Comparison of ENCODE assay signal across 8 cellular contexts in the genomic region with DNA sequence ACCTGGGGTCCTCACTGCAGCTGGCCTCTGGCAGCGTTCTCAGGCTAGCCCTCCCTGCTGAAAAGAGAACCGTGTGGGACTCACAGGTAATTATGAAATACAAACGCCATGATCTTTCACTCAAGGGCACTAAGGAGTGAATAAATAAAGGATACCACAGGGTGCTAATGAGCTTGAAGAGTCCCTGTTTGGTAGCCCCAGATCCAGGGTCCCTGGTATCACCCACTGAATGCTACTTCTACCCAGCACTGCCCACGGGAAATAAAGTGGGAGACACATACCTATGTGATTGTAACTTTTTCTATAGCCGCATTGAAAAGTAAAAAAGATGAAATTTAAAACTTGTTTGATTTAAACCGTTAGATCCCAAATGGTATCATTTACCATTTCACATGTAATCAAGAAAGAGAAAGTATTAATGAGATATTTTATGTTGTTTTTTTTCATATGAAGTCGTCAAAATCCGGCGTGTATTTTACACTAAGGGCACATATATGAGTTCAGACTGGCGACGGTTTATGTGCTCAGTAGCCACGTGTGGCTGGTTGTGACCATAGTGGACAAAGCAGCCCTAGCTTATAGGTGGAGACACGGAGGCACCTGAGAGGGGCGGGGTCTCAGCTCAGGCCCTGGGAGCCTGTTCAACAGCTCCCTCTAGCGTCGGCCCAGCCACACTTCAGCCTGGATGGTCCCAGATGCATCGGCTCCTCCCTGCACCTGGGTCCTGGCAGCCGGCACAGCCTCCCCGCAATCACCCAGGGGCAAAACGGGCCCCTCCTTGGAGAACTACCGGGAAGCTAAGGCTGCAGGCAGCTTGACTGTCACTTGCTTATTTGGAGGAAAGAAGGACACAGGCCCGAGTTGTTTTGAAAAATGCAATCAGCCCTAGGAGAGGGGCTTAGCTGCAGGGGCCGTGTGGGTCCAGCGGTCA. TPM values are rescaled to one million over a fixed set of nuclear protein-coding genes. Genes with fewer than 3 reads are reported as not detected.
DNase-seq lines count a peak whose midpoint lies in the region; ATAC-seq and TF ChIP-seq lines count a peak whose summit lies in the region.

No MANE protein-coding gene starts in this region.

- peaks cover 5% of the 10 kb centered on the region for H3K4me1 Mint-ChIP-seq in progenitor cell of endocrine pancreas (ENCODE audit: low read depth)

- no peak overlapping the region for H3K4me3 Mint-ChIP-seq in progenitor cell of endocrine pancreas (ENCODE audit: low read depth)

- peak overlapping the region; percentile 88 to 96 for H3K27ac Mint-ChIP-seq in activated naive CD4-positive, alpha-beta T cell treated with anti-CD3 and anti-CD28 coated beads, Interleukin-2, amount 50 U/mL, for 72 hours
- peak overlapping the region; percentile 41 for H3K27ac Mint-ChIP-seq in progenitor cell of endocrine pancreas

- CTCF ChIA-PET in GM10248 (lab: Yijun Ruan, JAX), result interaction anchor here (0.6 to 9.8 kb wide), 71 partner anchors 12 to 595 kb away, joined by 3 to 168 read pairs (median 5); partner anchors contain the start of genes HPCAL1, ODC1 and RRM2

- intact Hi-C loops in Right ventricle myocardium superior (cut with DNase I), result loop anchor here (2.0 to 5.0 kb wide), 2 partner anchors 107 to 264 kb away; partner anchors contain the start of gene HPCAL1
- intact Hi-C loops in uterus (cut with DNase I; ENCODE audit: low total_unique reads), result loop anchor here (10.0 kb wide), 1 partner anchor 104 kb away; the partner anchor contains the start of gene HPCAL1

- ATAC-seq in HG02571 (IDR thresholded peaks at IDR 0.05; ENCODE audit: unreplicated experiment), result peak; percentile 41
- ATAC-seq in activated naive CD4-positive, alpha-beta T cell treated with anti-CD3 and anti-CD28 coated beads, Interleukin-2, amount 50 U/mL, for 72 hours, result peak; percentile 52 to 70
- ATAC-seq in Right ventricle myocardium superior (ENCODE audit: poor library complexity), result peak; percentile 73

- peaks cover 6% of the 10 kb centered on the region for H3K27me3 Mint-ChIP-seq in progenitor cell of endocrine pancreas

- no peaks in the 10 kb centered on the region for H3K9me3 ChIP-seq in uterus

- H3K4me3 ChIP-seq in uterus, result no peak overlapping the region

- peaks cover 0 to 18% of the 10 kb centered on the region in 2 donors for H3K36me3 Mint-ChIP-seq in activated naive CD4-positive, alpha-beta T cell treated with anti-CD3 and anti-CD28 coated beads, Interleukin-2, amount 50 U/mL, for 72 hours
- H3K36me3 Mint-ChIP-seq in progenitor cell of endocrine pancreas (ENCODE audit: insufficient read depth), result peaks cover 5% of the 10 kb centered on the region

- TF ChIP-seq CTCF in GM10248 (IDR thresholded peaks at IDR 0.05; ENCODE audit: control extremely low read depth, extremely low read depth, low read depth, missing control alignments), result peak; percentile 93
- peak; percentile 98 for TF ChIP-seq CTCF in progenitor cell of endocrine pancreas (IDR thresholded peaks at IDR 0.05; ENCODE audit: unreplicated experiment)
- peak; percentile 91 to 96 (median 93) for TF ChIP-seq CTCF in uterus (IDR thresholded peaks at IDR 0.05)

- no peaks in the 10 kb centered on the region for H3K9me3 Mint-ChIP-seq in activated naive CD4-positive, alpha-beta T cell treated with anti-CD3 and anti-CD28 coated beads, Interleukin-2, amount 50 U/mL, for 72 hours
- no peaks in the 10 kb centered on the region for H3K9me3 Mint-ChIP-seq in progenitor cell of endocrine pancreas (ENCODE audit: low read depth)

- H3K27ac ChIP-seq in uterus, result peak overlapping the region; percentile 78 to 81

- DNase-seq in GM10248 (ENCODE audit: extremely low spot score), result peak; percentile 88
- peak; percentile 51 for DNase-seq in NCI-H1048 (lab: John Stamatoyannopoulos, UW)
- DNase-seq in SKM-1 (lab: John Stamatoyannopoulos, UW; ENCODE audit: unreplicated experiment), result peak; percentile 55
- DNase-seq in activated naive CD4-positive, alpha-beta T cell treated with anti-CD3 and anti-CD28 coated beads, Interleukin-2, amount 50 U/mL, for 72 hours (ENCODE audit: low spot score in 2 of 2), result peak; percentile 80 to 88
- peak; percentile 88 for DNase-seq in Right ventricle myocardium superior
- peak; percentile 85 for DNase-seq in progenitor cell of endocrine pancreas (ENCODE audit: low spot score, unreplicated experiment)
- DNase-seq in uterus, result peak; percentile 77 to 81

- POLR2A ChIA-PET in GM10248 (lab: Yijun Ruan, JAX), result interaction anchor here (0.9 to 1.5 kb wide), 4 partner anchors 13 to 39 kb away, joined by 3 to 5 read pairs (median 3); partner anchors contain the start of gene ODC1

- no peaks in the 10 kb centered on the region for H3K36me3 ChIP-seq in uterus

- H3K4me1 ChIP-seq in uterus, result peaks cover 0 to 31% of the 10 kb centered on the region in 2 donors

- no peak for TF ChIP-seq POLR2A in uterus (IDR thresholded peaks at IDR 0.05)

- no peaks in the 10 kb centered on the region for H3K27me3 ChIP-seq in uterus

RNA-seq across cellular contexts. Expression of gene ODC1, which starts 39.2 kb away (rescaled TPM):
- 10 to 100 TPM; 75.3 to 84.6 TPM for total RNA-seq in activated naive CD4-positive, alpha-beta T cell treated with anti-CD3 and anti-CD28 coated beads, Interleukin-2, amount 50 U/mL, for 72 hours
- total RNA-seq in Right ventricle myocardium superior (33.2 TPM), progenitor cell of endocrine pancreas (252 and 273 TPM in 2 replicates), uterus (100 to 1,000 TPM in 1 of 4 donors, 10 to 100 TPM in 3; 39.5 to 140 (median 57.6) TPM)
